In the genomic region with DNA sequence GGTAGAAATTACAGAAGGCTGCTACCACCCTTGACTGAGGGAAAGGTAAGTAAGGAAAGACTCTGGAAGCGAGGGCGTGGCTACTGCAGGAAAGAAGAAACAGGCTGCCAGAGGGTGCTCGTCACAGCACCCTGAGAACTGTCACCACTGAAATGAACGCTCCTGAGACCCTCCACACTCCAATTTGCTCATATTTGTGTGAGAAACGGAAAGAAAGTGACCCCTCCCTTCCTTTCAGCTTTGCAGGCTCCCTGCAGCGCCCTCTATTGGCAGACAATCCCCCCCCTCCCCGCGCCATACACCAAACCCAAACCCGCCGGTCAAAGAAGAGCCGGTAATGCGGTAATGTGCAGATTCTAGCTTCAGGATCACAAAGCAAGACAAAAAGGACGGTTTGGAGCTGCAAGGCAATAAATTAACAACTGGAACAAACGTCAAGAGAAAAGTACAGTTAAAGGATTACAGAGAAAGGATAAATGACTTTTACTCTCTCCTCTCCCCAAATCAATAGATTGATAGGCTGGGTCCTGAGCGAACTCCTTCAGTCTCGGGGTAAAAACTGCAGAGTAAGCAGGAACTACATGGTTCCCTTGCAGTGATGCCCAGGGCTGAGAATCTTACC, we compare ENCODE assay signal across 9 cellular contexts. TPM values are rescaled to one million over a fixed set of nuclear protein-coding genes. Genes with fewer than 3 reads are reported as not detected.
DNase-seq lines count a peak whose midpoint lies in the region; ATAC-seq and TF ChIP-seq lines count a peak whose summit lies in the region.
"Had no signal": no experiment of that assay in that cellular context is flagged by ENCODE, and none has a peak within 500 bp of the region (broad histone marks: within the 10 kb centered on the region; RNA-seq: fewer than 3 reads in every experiment).

No MANE protein-coding gene starts in this region.

- H3K4me1 Mint-ChIP-seq in immature natural killer cell: peaks cover 5 to 14% of the 10 kb centered on the region in 2 donors

- no peak for ATAC-seq in HG02763 (IDR thresholded peaks at IDR 0.05; ENCODE audit: unreplicated experiment)
- ATAC-seq in HG02571 (IDR thresholded peaks at IDR 0.05; ENCODE audit: unreplicated experiment): no peak
- no peak for ATAC-seq in HG02970 (IDR thresholded peaks at IDR 0.05; ENCODE audit: low FRiP score, unreplicated experiment)

- in situ Hi-C loops in G401 (cut with HindIII; ENCODE audit: low sequenced_read_pairs): loop anchor here (25.0 kb wide), 1 partner anchor 340 kb away; no protein-coding TSS in a partner anchor
- in situ Hi-C loops in brain microvascular endothelial cell (cut with HindIII; ENCODE audit: low pct_ligation_motif_present, low sequenced_read_pairs): no loop called here

- H3K27me3 ChIP-seq in brain microvascular endothelial cell (replicated peaks): no peaks in the 10 kb centered on the region

- no peaks in the 10 kb centered on the region for H3K36me3 ChIP-seq in brain microvascular endothelial cell (replicated peaks)

- peak overlapping the region in 1 of 5 donors; percentile 25 for H3K4me3 Mint-ChIP-seq in immature natural killer cell

- H3K27ac Mint-ChIP-seq in immature natural killer cell: no peak overlapping the region

- peak; percentile 82 for TF ChIP-seq CTCF in brain microvascular endothelial cell (IDR thresholded peaks at IDR 0.05; ENCODE audit: low read depth, low read length, missing control alignments)

- H3K4me3 ChIP-seq in brain microvascular endothelial cell (ENCODE audit: low read depth, low read length): no peak overlapping the region
- H3K4me3 ChIP-seq: SK-N-MC had no signal

- H3K9me3 Mint-ChIP-seq in immature natural killer cell: no peaks in the 10 kb centered on the region

- H3K36me3 Mint-ChIP-seq in immature natural killer cell: no peaks in the 10 kb centered on the region

- DNase-seq in G401 (ENCODE audit: low spot score) (peak; percentile 77), LoVo (ENCODE audit: low spot score) (peak; percentile 37), brain microvascular endothelial cell (peak; percentile 26), immature natural killer cell (peak; percentile 9 to 19 (median 16))
- DNase-seq in stimulated activated CD4-positive, alpha-beta T cell treated with anti-CD3 and anti-CD28 coated beads, Interleukin-12 subunit alpha, Interleukin-12 subunit beta, amount 100 ng/mL, for 48 hours (ENCODE audit: low read depth in 2 of 3, low spot score in 1 of 3): peak; percentile 20 to 44 (median 21)

- H3K27me3 Mint-ChIP-seq in immature natural killer cell (ENCODE audit: low read depth in 3 of 3): peaks cover 1 to 22% (median 2%) of the 10 kb centered on the region in 3 donors

- H3K27ac ChIP-seq in brain microvascular endothelial cell: no peak overlapping the region
- H3K27ac ChIP-seq: SK-N-MC had no signal

RNA-seq across cellular contexts. Expression of a gene that starts 47.7 kb away (rescaled TPM):
- total RNA-seq in G401 (2014; rRNA removed; shearing (Covaris generic)): 40.7 and 41.8 TPM in 2 replicates
- not detected for polyA plus RNA-seq in immature natural killer cell

Comparison
In these comparisons a context has a peak if more than half of its experiments do, and no peak if none do; other contexts are left out.
1. DNase-seq: peak in every context shown above with its lines; median percentile 77 in G401; 37 in LoVo; 26 in brain microvascular endothelial cell; 21 in stimulated activated CD4-positive, alpha-beta T cell treated with anti-CD3 and anti-CD28 coated beads, Interleukin-12 subunit alpha, Interleukin-12 subunit beta, amount 100 ng/mL, for 48 hours; 16 in immature natural killer cell.